ENCODE assay signal across 8 cellular contexts in the genomic region with DNA sequence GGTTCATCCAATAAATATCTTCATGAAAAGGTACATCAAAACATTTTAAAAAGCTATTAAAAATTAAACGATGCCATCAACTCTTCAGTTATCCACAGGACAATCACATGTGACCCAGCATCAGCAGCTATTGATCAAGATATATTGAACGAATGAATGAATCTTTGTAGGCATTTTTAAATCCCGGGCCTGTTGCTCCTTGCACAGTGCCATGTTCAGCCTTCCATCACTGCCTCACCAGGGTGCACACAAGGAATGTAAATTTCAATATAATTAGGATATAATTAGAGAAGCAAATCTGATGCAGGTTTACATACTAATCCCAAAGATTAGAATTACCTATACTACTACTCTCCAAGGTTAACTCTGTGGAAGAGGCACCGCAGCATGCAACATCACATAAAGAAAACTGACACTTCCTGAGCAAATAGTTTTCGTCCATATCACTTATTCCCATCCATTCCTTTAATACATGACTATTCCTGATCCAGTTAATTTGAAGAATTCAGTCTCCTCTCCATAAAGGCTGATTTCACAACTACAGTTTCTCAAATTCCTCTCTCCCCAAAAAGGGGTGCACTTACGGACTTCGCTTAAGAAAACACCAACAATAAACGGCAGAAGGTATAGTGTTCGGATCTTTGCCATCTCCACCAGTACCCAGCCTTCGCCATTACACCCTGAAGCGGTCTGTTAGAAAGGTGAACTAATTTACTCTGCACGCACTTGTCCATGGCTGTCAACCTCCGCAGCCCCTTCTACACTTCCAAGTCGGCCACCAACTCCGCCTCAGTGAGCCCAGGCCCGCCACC. TPM values are rescaled to one million over a fixed set of nuclear protein-coding genes. Genes with fewer than 3 reads are reported as not detected.
DNase-seq lines count a peak whose midpoint lies in the region; ATAC-seq and TF ChIP-seq lines count a peak whose summit lies in the region.

No MANE protein-coding gene starts in this region.

- no CpG with 5 or more reads among the region's 16 CpGs for WGBS in iPS DF 6.9 (ENCODE audit: insufficient coverage, insufficient read length)

- no peak for DNase-seq in Calu3
- DNase-seq in HS-27A (ENCODE audit: low read depth), result peak; percentile 38
- no peak for DNase-seq in activated T-helper 2 cell treated with anti-CD3 and anti-CD28 coated beads, Interferon-gamma antibody, Interleukin-2, Interleukin-4, amounts not matched to agents 10 μg/mL and 5 μg/mL and 100 μg/mL, durations not matched to agents 14 hours and 24 hours and 36 hours (ENCODE audit: low spot score)
- no peak for DNase-seq in iPS DF 6.9 (ENCODE audit: low read depth, low spot score)
- DNase-seq in NCI-H1694 (lab: John Stamatoyannopoulos, UW), result no peak

- no peaks in the 10 kb centered on the region for H3K27me3 Mint-ChIP-seq in Calu3 (ENCODE audit: unreplicated experiment)
- no peaks in the 10 kb centered on the region for H3K27me3 Mint-ChIP-seq in activated T-helper 2 cell treated with anti-CD3 and anti-CD28 coated beads, Interferon-gamma antibody, Interleukin-2, Interleukin-4, amounts not matched to agents 10 μg/mL and 5 μg/mL and 100 μg/mL, durations not matched to agents 14 hours and 24 hours and 36 hours (ENCODE audit: low read depth)

- H3K27ac ChIP-seq in iPS DF 6.9 (ENCODE audit: low read length), result no peak overlapping the region
- peak overlapping the region; percentile 91 to 98 (median 97) for H3K27ac ChIP-seq in skin epidermis

- intact Hi-C loops in Calu3 (cut with micrococcal nuclease; ENCODE audit: unreplicated experiment), result loop anchor here (1.0 kb wide), 1 partner anchor 73 kb away; no protein-coding TSS in a partner anchor
- intact Hi-C loops in activated T-helper 2 cell treated with anti-CD3 and anti-CD28 coated beads, Interferon-gamma antibody, Interleukin-2, Interleukin-4, amounts not matched to agents 10 μg/mL and 5 μg/mL and 100 μg/mL, durations not matched to agents 14 hours and 24 hours and 36 hours (cut with micrococcal nuclease), result loop anchor here (10.0 kb wide), 2 partner anchors 50 to 140 kb away; partner anchors contain the start of gene CENPV

- CTCF ChIA-PET in Calu3 (lab: Charles Lee), result interaction anchor here (0.6 to 1.4 kb wide), 2 partner anchors 9 to 51 kb away, joined by 3 to 6 read pairs; no protein-coding TSS in a partner anchor

- no peaks in the 10 kb centered on the region for H3K27me3 ChIP-seq in iPS DF 6.9 (ENCODE audit: control insufficient read depth, insufficient read depth, low read length)

- no peaks in the 10 kb centered on the region for H3K9me3 Mint-ChIP-seq in Calu3 (ENCODE audit: low read depth, unreplicated experiment)
- H3K9me3 Mint-ChIP-seq in activated T-helper 2 cell treated with anti-CD3 and anti-CD28 coated beads, Interferon-gamma antibody, Interleukin-2, Interleukin-4, amounts not matched to agents 10 μg/mL and 5 μg/mL and 100 μg/mL, durations not matched to agents 14 hours and 24 hours and 36 hours, result no peaks in the 10 kb centered on the region

- H3K4me1 Mint-ChIP-seq in Calu3 (ENCODE audit: low read depth, unreplicated experiment), result no peaks in the 10 kb centered on the region
- peaks cover 29% of the 10 kb centered on the region for H3K4me1 Mint-ChIP-seq in activated T-helper 2 cell treated with anti-CD3 and anti-CD28 coated beads, Interferon-gamma antibody, Interleukin-2, Interleukin-4, amounts not matched to agents 10 μg/mL and 5 μg/mL and 100 μg/mL, durations not matched to agents 14 hours and 24 hours and 36 hours (ENCODE audit: low read depth)

- TF ChIP-seq CTCF in Calu3 (IDR thresholded peaks at IDR 0.05; ENCODE audit: unreplicated experiment), result no peak

- BruUV-seq in Calu3 (replicated peaks; lab: Mats Ljungman, UMichigan), result no TSS peak

- H3K4me1 ChIP-seq in iPS DF 6.9 (ENCODE audit: control insufficient read depth, insufficient read depth, low read length), result no peaks in the 10 kb centered on the region

- H3K4me3 ChIP-seq in iPS DF 6.9 (ENCODE audit: low read length) (peak overlapping the region; percentile 94), skin epidermis (peak overlapping the region; percentile 63 to 100 (median 89))

- H3K4me3 Mint-ChIP-seq in Calu3 (ENCODE audit: low read depth, unreplicated experiment), result peak overlapping the region; percentile 95
- H3K4me3 Mint-ChIP-seq in activated T-helper 2 cell treated with anti-CD3 and anti-CD28 coated beads, Interferon-gamma antibody, Interleukin-2, Interleukin-4, amounts not matched to agents 10 μg/mL and 5 μg/mL and 100 μg/mL, durations not matched to agents 14 hours and 24 hours and 36 hours (ENCODE audit: low read depth), result peak overlapping the region; percentile 88

- H3K9me3 ChIP-seq in iPS DF 6.9 (ENCODE audit: control insufficient read depth, insufficient read depth, low read length), result no peaks in the 10 kb centered on the region

- peaks cover 33% of the 10 kb centered on the region for H3K36me3 Mint-ChIP-seq in Calu3 (ENCODE audit: insufficient read depth, unreplicated experiment)
- peaks cover 6% of the 10 kb centered on the region for H3K36me3 Mint-ChIP-seq in activated T-helper 2 cell treated with anti-CD3 and anti-CD28 coated beads, Interferon-gamma antibody, Interleukin-2, Interleukin-4, amounts not matched to agents 10 μg/mL and 5 μg/mL and 100 μg/mL, durations not matched to agents 14 hours and 24 hours and 36 hours (ENCODE audit: low read depth)

- no peaks in the 10 kb centered on the region; the same call in 1 of the 2 replicates for H3K36me3 ChIP-seq in iPS DF 6.9 (ENCODE audit: control insufficient read depth, insufficient read depth, low read length)

- peak overlapping the region; percentile 83 for H3K27ac Mint-ChIP-seq in Calu3 (ENCODE audit: unreplicated experiment)
- H3K27ac Mint-ChIP-seq in activated T-helper 2 cell treated with anti-CD3 and anti-CD28 coated beads, Interferon-gamma antibody, Interleukin-2, Interleukin-4, amounts not matched to agents 10 μg/mL and 5 μg/mL and 100 μg/mL, durations not matched to agents 14 hours and 24 hours and 36 hours, result peak overlapping the region; percentile 45

- ATAC-seq in GM19467 (IDR thresholded peaks at IDR 0.05; ENCODE audit: unreplicated experiment), result no peak
- ATAC-seq in HG03342 (IDR thresholded peaks at IDR 0.05; ENCODE audit: unreplicated experiment), result no peak

RNA-seq across cellular contexts. Expression of gene NCOR1, which starts 0.9 kb away (rescaled TPM):
- 84.0 and 91.4 TPM in 2 replicates for total RNA-seq in Calu3 (2022)
- 134 and 139 TPM in 2 replicates for total RNA-seq in activated T-helper 2 cell treated with anti-CD3 and anti-CD28 coated beads, Interferon-gamma antibody, Interleukin-2, Interleukin-4, amounts not matched to agents 10 μg/mL and 5 μg/mL and 100 μg/mL, durations not matched to agents 14 hours and 24 hours and 36 hours

RNA-seq across cellular contexts. Expression of gene PIGL, which starts 2.6 kb away (rescaled TPM):
- total RNA-seq in Calu3 (2022), result 16.0 and 17.9 TPM in 2 replicates
- 40.1 and 40.6 TPM in 2 replicates for total RNA-seq in activated T-helper 2 cell treated with anti-CD3 and anti-CD28 coated beads, Interferon-gamma antibody, Interleukin-2, Interleukin-4, amounts not matched to agents 10 μg/mL and 5 μg/mL and 100 μg/mL, durations not matched to agents 14 hours and 24 hours and 36 hours
